Comparison of ENCODE assay signal across 23 cellular contexts in the genomic region with DNA sequence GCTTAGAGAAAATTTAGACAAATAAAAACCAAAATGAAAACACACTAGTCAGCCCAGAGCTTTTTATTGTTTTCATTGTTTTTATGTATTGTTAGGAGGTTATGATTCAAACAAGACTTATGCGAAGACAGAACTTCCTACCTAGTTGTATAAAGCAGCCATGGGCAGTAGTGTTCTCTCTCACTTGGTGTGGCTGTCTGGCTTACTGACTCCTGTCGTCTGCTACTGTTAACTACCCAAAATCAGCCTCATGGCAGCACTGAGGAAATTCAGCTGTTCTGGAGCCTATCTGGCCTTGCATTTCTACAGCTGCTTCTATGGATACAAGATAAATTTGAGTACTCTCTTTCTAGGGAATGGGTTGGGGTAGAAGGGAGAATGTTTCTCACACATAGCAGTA. TPM values are rescaled to one million over a fixed set of nuclear protein-coding genes. Genes with fewer than 3 reads are reported as not detected.
A peak's percentile ranks its signal among the peaks of the same experiment; 100 is the strongest.
DNase-seq lines count a peak whose midpoint lies in the region; ATAC-seq, FAIRE-seq and TF ChIP-seq lines count a peak whose summit lies in the region.
"Had no signal": no experiment of that assay in that cellular context is flagged by ENCODE, and none has a peak within 500 bp of the region (broad histone marks: within the 10 kb centered on the region; RNA-seq: fewer than 3 reads in every experiment).

No MANE protein-coding gene starts in this region.

- peak overlapping the region; percentile 64 for H3K27ac Mint-ChIP-seq in activated T-cell treated with anti-CD3 and anti-CD28 coated beads, Interleukin-2, amount 50 U/mL, for 24 hours
- peak overlapping the region; percentile 24 for H3K27ac Mint-ChIP-seq in endodermal cell
- H3K27ac Mint-ChIP-seq: HFFc6, IgD-negative memory B cell had no signal

- H3K4me1 ChIP-seq in K562 (replicated peaks in 1 of 2; ENCODE audit: control insufficient read depth in 2 of 2, insufficient read depth in 2 of 2, low read length in 2 of 2), result 0 out of 5 replicates have a peak, but pooled peaks cover 0 to 3% of the 10 kb centered on the region in 2 experiments
- H3K4me1 ChIP-seq in endodermal cell (ENCODE audit: control insufficient read depth, insufficient read depth, low read length), result no peaks in the 10 kb centered on the region
- H3K4me1 ChIP-seq in osteoblast (ENCODE audit: insufficient read depth, low read length), result no peaks in the 10 kb centered on the region
- H3K4me1 ChIP-seq in foreskin keratinocyte, result no peaks in the 10 kb centered on the region
- H3K4me1 ChIP-seq: BLaER1 had no signal

- H4K20me1 ChIP-seq in K562 (replicated peaks; ENCODE audit: control insufficient read depth, insufficient read depth, low read length) (no peaks in the 10 kb centered on the region), osteoblast (ENCODE audit: insufficient read depth, low read length) (peaks cover 2% of the 10 kb centered on the region)

- H3K4me3 Mint-ChIP-seq in activated T-cell treated with anti-CD3 and anti-CD28 coated beads, Interleukin-2, amount 50 U/mL, for 24 hours, result no peak overlapping the region
- no peak overlapping the region for H3K4me3 Mint-ChIP-seq in activated T-cell treated with anti-CD3 and anti-CD28 coated beads, Interleukin-2, amount 50 U/mL, for 4 hours
- no peak overlapping the region for H3K4me3 Mint-ChIP-seq in endodermal cell
- H3K4me3 Mint-ChIP-seq: CD14-positive monocyte; CD4-positive, alpha-beta memory T cell; HFFc6; IgD-negative memory B cell had no signal

- H3K4me1 Mint-ChIP-seq in activated T-cell treated with anti-CD3 and anti-CD28 coated beads, Interleukin-2, amount 50 U/mL, for 24 hours (ENCODE audit: low read depth), result peaks cover 14% of the 10 kb centered on the region
- H3K4me1 Mint-ChIP-seq in activated T-cell treated with anti-CD3 and anti-CD28 coated beads, Interleukin-2, amount 50 U/mL, for 4 hours (ENCODE audit: low read depth), result peaks cover 16% of the 10 kb centered on the region
- peaks cover 16% of the 10 kb centered on the region for H3K4me1 Mint-ChIP-seq in endodermal cell

- peaks cover 36% of the 10 kb centered on the region for H3K36me3 ChIP-seq in K562 (ENCODE audit: control insufficient read depth, insufficient read depth, low read length)
- peaks cover 51% of the 10 kb centered on the region for H3K36me3 ChIP-seq in endodermal cell (ENCODE audit: control insufficient read depth, insufficient read depth, low read length)
- peaks cover 30% of the 10 kb centered on the region for H3K36me3 ChIP-seq in osteoblast (ENCODE audit: insufficient read depth, low read length)

- TF ChIP-seq RAD21 in K562 (CRISPR knock-in tag; conservative IDR thresholded peaks at IDR 0.05 in 1 of 2, IDR thresholded peaks at IDR 0.05 in 1 of 2), result no peak

- H3K27ac ChIP-seq in K562 (ENCODE audit: extremely low read depth, low read depth, low read length), result no peak overlapping the region
- H3K27ac ChIP-seq in endodermal cell (ENCODE audit: low read depth, low read length), result no peak overlapping the region
- peak overlapping the region; percentile 3 for H3K27ac ChIP-seq in osteoblast (ENCODE audit: low read depth, low read length)
- no peak overlapping the region for H3K27ac ChIP-seq in foreskin keratinocyte
- H3K27ac ChIP-seq: 22Rv1, BLaER1, GM23248 had no signal

- no peaks in the 10 kb centered on the region for H3K27me3 ChIP-seq in K562 (ENCODE audit: control insufficient read depth in 2 of 2, insufficient read depth in 2 of 2, low read length in 2 of 2)
- H3K27me3 ChIP-seq in endodermal cell (ENCODE audit: control insufficient read depth, insufficient read depth, low read length, poor library complexity, severe bottlenecking), result no peaks in the 10 kb centered on the region
- no peaks in the 10 kb centered on the region for H3K27me3 ChIP-seq in osteoblast (ENCODE audit: insufficient read depth, low read length)
- H3K27me3 ChIP-seq in foreskin keratinocyte, result no peaks in the 10 kb centered on the region
- H3K27me3 ChIP-seq: BLaER1 had no signal

- H3K79me2 ChIP-seq in K562 (ENCODE audit: control insufficient read depth, insufficient read depth, low read length), result peaks cover 19% of the 10 kb centered on the region
- peaks cover 46% of the 10 kb centered on the region for H3K79me2 ChIP-seq in osteoblast (ENCODE audit: insufficient read depth, low read length)

- WGBS in K562 (ENCODE audit: insufficient coverage, low coverage, missing lambda C conversion rate), result 78% methylated on average over 2 of the region's 2 CpGs
- 90 to 97% methylated on average over 2 of the region's 2 CpGs for WGBS in endodermal cell (ENCODE audit: insufficient coverage in 1 of 2, insufficient read length in 1 of 2), 2 experiments

- TF ChIP-seq CTCF in K562 (IDR thresholded peaks at IDR 0.05 in 2 of 3, conservative IDR thresholded peaks at IDR 0.05 in 1 of 3; ENCODE audit: insufficient read depth in 2 of 3, low read depth in 1 of 3, low read length in 3 of 3) (no peak), endodermal cell (conservative IDR thresholded peaks at IDR 0.05) (no peak), osteoblast (IDR thresholded peaks at IDR 0.05; ENCODE audit: extremely low read depth, low read depth, low read length) (no peak), foreskin keratinocyte (conservative IDR thresholded peaks at IDR 0.05) (no peak)

- intact Hi-C loops in K562 (cut with micrococcal nuclease), result no loop called here

- H3K36me3 Mint-ChIP-seq in activated T-cell treated with anti-CD3 and anti-CD28 coated beads, Interleukin-2, amount 50 U/mL, for 24 hours (ENCODE audit: low read depth), result peaks cover 58% of the 10 kb centered on the region
- peaks cover 19% of the 10 kb centered on the region for H3K36me3 Mint-ChIP-seq in activated T-cell treated with anti-CD3 and anti-CD28 coated beads, Interleukin-2, amount 50 U/mL, for 4 hours (ENCODE audit: insufficient read depth)
- H3K36me3 Mint-ChIP-seq in endodermal cell (ENCODE audit: low read depth), result peaks cover 31% of the 10 kb centered on the region

- H3K4me2 ChIP-seq in K562 (ENCODE audit: insufficient read depth, low read length) (no peak overlapping the region), osteoblast (ENCODE audit: insufficient read depth, low read length) (no peak overlapping the region)
- H3K4me2 ChIP-seq: BLaER1 had no signal

- no peak for FAIRE-seq in K562 (lab: Jason Lieb, UNC)
- FAIRE-seq: HepG2 had no signal

- POLR2A ChIA-PET in K562 (lab: Yijun Ruan, JAX), result interaction anchor here (0.8 kb wide), 1 partner anchor 10 kb away, joined by 3 read pairs; no protein-coding TSS in a partner anchor

- in situ Hi-C loops in K562 (cut with MboI), result no loop called here

- TF ChIP-seq EP300 in K562 (IDR thresholded peaks at IDR 0.05; ENCODE audit: low read length), result no peak

- H3K9me1 ChIP-seq in K562 (ENCODE audit: control insufficient read depth, insufficient read depth, low read length), result no peaks in the 10 kb centered on the region

- CTCF ChIA-PET in K562 (lab: Yijun Ruan, JAX; ENCODE audit: low intra/inter-chr PET ratio), result no interaction called here

- H3K9ac ChIP-seq in K562 (ENCODE audit: insufficient read depth in 1 of 2, low read depth in 2 of 2, low read length in 2 of 2), result no peak overlapping the region
- H3K9ac ChIP-seq in endodermal cell (ENCODE audit: extremely low read depth, low read length, poor library complexity, severe bottlenecking), result no peak overlapping the region
- H3K9ac ChIP-seq: BLaER1, GM23248 had no signal

- ATAC-seq in activated T-cell treated with anti-CD3 and anti-CD28 coated beads, Interleukin-2, amount 50 U/mL, for 4 hours, result no peak
- ATAC-seq in K562 (peak; percentile 66), foreskin keratinocyte (no peak), GM21825 (IDR thresholded peaks at IDR 0.05; ENCODE audit: unreplicated experiment) (no peak), GM21423 (IDR thresholded peaks at IDR 0.05; ENCODE audit: unreplicated experiment) (no peak)
- ATAC-seq: HepG2 had no signal

- no peaks in the 10 kb centered on the region for H3K27me3 Mint-ChIP-seq in activated T-cell treated with anti-CD3 and anti-CD28 coated beads, Interleukin-2, amount 50 U/mL, for 24 hours
- no peaks in the 10 kb centered on the region for H3K27me3 Mint-ChIP-seq in activated T-cell treated with anti-CD3 and anti-CD28 coated beads, Interleukin-2, amount 50 U/mL, for 4 hours (ENCODE audit: low read depth)
- no peaks in the 10 kb centered on the region for H3K27me3 Mint-ChIP-seq in endodermal cell (ENCODE audit: insufficient read depth)
- H3K27me3 Mint-ChIP-seq: CD4-positive, alpha-beta memory T cell; IgD-negative memory B cell had no signal

- TF ChIP-seq POLR2A in K562 (conservative IDR thresholded peaks at IDR 0.05), result no peak

- DNase-seq in activated T-cell treated with anti-CD3 and anti-CD28 coated beads, Interleukin-2, amount 50 U/mL, for 24 hours, result no peak
- no peak for DNase-seq in activated T-cell treated with anti-CD3 and anti-CD28 coated beads, Interleukin-2, amount 50 U/mL, for 4 hours
- DNase-seq in K562 (ENCODE audit: extremely low read depth in 1 of 4, low spot score in 3 of 4) (no peak), endodermal cell (no peak), osteoblast (ENCODE audit: insufficient read length, low spot score, missing footprints) (no peak), foreskin keratinocyte (no peak)
- DNase-seq: Calu3; CD4-positive, alpha-beta memory T cell; DMS79 treated with DMSO at 0.1 percent for 48 hours; GF-D8; GM23248; HFFc6 had no signal

- H3K9me3 ChIP-seq in K562 (replicated peaks; ENCODE audit: control insufficient read depth, insufficient read depth, low read depth, low read length) (no peaks in the 10 kb centered on the region), endodermal cell (ENCODE audit: control insufficient read depth, low read length) (no peaks in the 10 kb centered on the region), osteoblast (ENCODE audit: low read depth, low read length) (no peaks in the 10 kb centered on the region)
- H3K9me3 ChIP-seq: BLaER1, HAP-1 had no signal

- H3K9me3 Mint-ChIP-seq in activated T-cell treated with anti-CD3 and anti-CD28 coated beads, Interleukin-2, amount 50 U/mL, for 24 hours, result no peaks in the 10 kb centered on the region
- H3K9me3 Mint-ChIP-seq in activated T-cell treated with anti-CD3 and anti-CD28 coated beads, Interleukin-2, amount 50 U/mL, for 4 hours, result no peaks in the 10 kb centered on the region
- H3K9me3 Mint-ChIP-seq in endodermal cell, result no peaks in the 10 kb centered on the region
- H3K9me3 Mint-ChIP-seq: CD14-positive monocyte; CD4-positive, alpha-beta memory T cell; HFFc6; IgD-negative memory B cell had no signal

- no TSS peak for BruUV-seq in K562 (replicated peaks; lab: Mats Ljungman, UMichigan)

- H2AFZ ChIP-seq in K562 (ENCODE audit: low read depth, low read length) (no peak overlapping the region), osteoblast (ENCODE audit: low read length) (no peak overlapping the region)
- H2AFZ ChIP-seq: GM23248 had no signal

- H3K4me3 ChIP-seq in K562, result no peak overlapping the region
- H3K4me3 ChIP-seq in endodermal cell (ENCODE audit: low read length), result no peak overlapping the region
- H3K4me3 ChIP-seq in osteoblast (ENCODE audit: insufficient read depth, low read length), result no peak overlapping the region
- H3K4me3 ChIP-seq: BLaER1, GM23248, HAP-1 had no signal

RNA-seq across cellular contexts. Expression of a gene that starts 20.4 kb away (rescaled TPM):
- 10 to 100 TPM; 63.3 to 69.7 (median 63.3) TPM for total RNA-seq in activated T-cell treated with anti-CD3 and anti-CD28 coated beads, Interleukin-2, amount 50 U/mL, for 4 hours
- 21.6 and 31.6 TPM in 2 replicates for total RNA-seq in K562 (2011; cell fraction: chromatin; rRNA removed; ENCODE audit: low replicate concordance)
- 6.0 and 11.2 TPM in 2 replicates for total RNA-seq in K562 (2011; cell fraction: nucleolus; rRNA removed)
- 17.5 and 23.1 TPM in 2 replicates for total RNA-seq in K562 (2011; cell fraction: nucleoplasm; rRNA removed)
- total RNA-seq in K562 (2014; rRNA removed) (47.8 and 56.8 TPM in 2 replicates), K562 (2014; rRNA removed; fragmentation: Illumina TruSeq; extraction: Trizol) (84.6 and 92.9 TPM in 2 replicates), K562 (2015; rRNA removed; fragmentation: Illumina TruSeq; extraction: Trizol) (77.1 and 83.9 TPM in 2 replicates), K562 (2021) (59.8 and 66.2 TPM in 2 replicates), endodermal cell (10 to 100 TPM; 64.4 to 68.8 TPM), osteoblast (61.5 and 65.1 TPM in 2 replicates), foreskin keratinocyte (60.9 and 62.6 TPM in 2 replicates)
- polyA plus RNA-seq in K562 (2011; rRNA removed) (109 and 137 TPM in 2 replicates), K562 (2014; fragmentation: Illumina TruSeq; extraction: Trizol) (91.7 and 120 TPM in 2 replicates), K562 (2014; fragmentation: Nextera tagmentation; extraction: Ambion mirVana) (100 to 1,000 TPM; 163 to 182 TPM), K562 (2014; rRNA removed) (65.5 and 67.4 TPM in 2 replicates), foreskin keratinocyte (29.0 and 33.3 TPM in 2 replicates)
- polyA plus RNA-seq in K562 (2011; cell fraction: cytosol; rRNA removed), result 72.1 and 78.2 TPM in 2 replicates
- polyA plus RNA-seq in K562 (2011; cell fraction: nucleus; rRNA removed), result 23.4 and 34.0 TPM in 2 replicates
- 56.4 and 60.0 TPM in 2 replicates for polyA plus RNA-seq in K562 (2012)
- polyA minus RNA-seq in K562 (2011; rRNA and poly(A)+ RNA removed), result 133 and 157 TPM in 2 replicates
- 37.9 and 56.0 TPM in 2 replicates for polyA minus RNA-seq in K562 (2011; cell fraction: cytosol; rRNA and poly(A)+ RNA removed)
- 14.8 and 26.5 TPM in 2 replicates for polyA minus RNA-seq in K562 (2011; cell fraction: nucleus; rRNA and poly(A)+ RNA removed)
- polyA plus RNA-seq in endodermal cell (2013, experiment 1 of 2), result 72.9 TPM
- 74.3 TPM for polyA plus RNA-seq in endodermal cell (2013, experiment 2 of 2)

RNA-seq across cellular contexts. Expression of a gene that starts 20.6 kb away (rescaled TPM):
- not detected for total RNA-seq in activated T-cell treated with anti-CD3 and anti-CD28 coated beads, Interleukin-2, amount 50 U/mL, for 4 hours
- not detected in 2 replicates for total RNA-seq in K562 (2011; cell fraction: chromatin; rRNA removed; ENCODE audit: low replicate concordance)
- not detected in 2 replicates for total RNA-seq in K562 (2011; cell fraction: nucleolus; rRNA removed)
- total RNA-seq in K562 (2011; cell fraction: nucleoplasm; rRNA removed), result not detected in 2 replicates
- not detected in 2 replicates for total RNA-seq in K562 (2014; rRNA removed)
- not detected in 2 replicates for total RNA-seq in K562 (2014; rRNA removed; fragmentation: Illumina TruSeq; extraction: Trizol)
- not detected in 2 replicates for total RNA-seq in K562 (2015; rRNA removed; fragmentation: Illumina TruSeq; extraction: Trizol)
- total RNA-seq in K562 (2021), result not detected in 2 replicates
- not detected in 2 replicates for polyA plus RNA-seq in K562 (2011; rRNA removed)
- not detected in 2 replicates for polyA plus RNA-seq in K562 (2011; cell fraction: cytosol; rRNA removed)
- not detected in 2 replicates for polyA plus RNA-seq in K562 (2011; cell fraction: nucleus; rRNA removed)
- not detected in 2 replicates for polyA plus RNA-seq in K562 (2012)
- not detected in 2 replicates for polyA plus RNA-seq in K562 (2014; fragmentation: Illumina TruSeq; extraction: Trizol)
- polyA plus RNA-seq in K562 (2014; fragmentation: Nextera tagmentation; extraction: Ambion mirVana), result not detected
- polyA plus RNA-seq in K562 (2014; rRNA removed), result not detected in 2 replicates
- polyA minus RNA-seq in K562 (2011; rRNA and poly(A)+ RNA removed), result not detected in 2 replicates
- not detected in 2 replicates for polyA minus RNA-seq in K562 (2011; cell fraction: cytosol; rRNA and poly(A)+ RNA removed)
- not detected in 2 replicates for polyA minus RNA-seq in K562 (2011; cell fraction: nucleus; rRNA and poly(A)+ RNA removed)
- total RNA-seq in endodermal cell, result under 1 TPM in 1 of 2 donors, not detected in 1; 0.33 TPM
- 0.18 TPM for polyA plus RNA-seq in endodermal cell (2013, experiment 1 of 2)
- not detected for polyA plus RNA-seq in endodermal cell (2013, experiment 2 of 2)
- not detected in 2 replicates for total RNA-seq in osteoblast
- not detected in 2 replicates for total RNA-seq in foreskin keratinocyte
- polyA plus RNA-seq in foreskin keratinocyte, result not detected in 2 replicates
- total RNA-seq: A673; Calu3; CD4-positive, alpha-beta memory T cell; GM23248; H4; HepG2 had no signal
- polyA plus RNA-seq: CD14-positive monocyte; CD4-positive, alpha-beta memory T cell; GM23248; HepG2; IgD-negative memory B cell had no signal

RNA-seq across cellular contexts. Expression of a gene that starts 34.7 kb away (rescaled TPM):
- total RNA-seq in activated T-cell treated with anti-CD3 and anti-CD28 coated beads, Interleukin-2, amount 50 U/mL, for 4 hours, result not detected
- total RNA-seq in K562 (2011; cell fraction: chromatin; rRNA removed; ENCODE audit: low replicate concordance), result not detected in 2 replicates
- not detected in 2 replicates for total RNA-seq in K562 (2011; cell fraction: nucleolus; rRNA removed)
- not detected in 2 replicates for total RNA-seq in K562 (2011; cell fraction: nucleoplasm; rRNA removed)
- total RNA-seq in K562 (2014; rRNA removed) (not detected in 2 replicates), K562 (2014; rRNA removed; fragmentation: Illumina TruSeq; extraction: Trizol) (not detected in 2 replicates), K562 (2015; rRNA removed; fragmentation: Illumina TruSeq; extraction: Trizol) (not detected in 2 replicates), K562 (2021) (not detected in 2 replicates), endodermal cell (not detected), osteoblast (not detected in 2 replicates), foreskin keratinocyte (not detected in 2 replicates)
- polyA plus RNA-seq in K562 (2011; rRNA removed) (not detected in 2 replicates), K562 (2014; fragmentation: Illumina TruSeq; extraction: Trizol) (not detected in 2 replicates), K562 (2014; fragmentation: Nextera tagmentation; extraction: Ambion mirVana) (not detected), K562 (2014; rRNA removed) (not detected in 2 replicates), foreskin keratinocyte (not detected in 2 replicates)
- polyA plus RNA-seq in K562 (2011; cell fraction: cytosol; rRNA removed), result not detected in 2 replicates
- polyA plus RNA-seq in K562 (2011; cell fraction: nucleus; rRNA removed), result not detected in 2 replicates
- not detected in 2 replicates for polyA plus RNA-seq in K562 (2012)
- not detected in 2 replicates for polyA minus RNA-seq in K562 (2011; rRNA and poly(A)+ RNA removed)
- not detected in 2 replicates for polyA minus RNA-seq in K562 (2011; cell fraction: cytosol; rRNA and poly(A)+ RNA removed)
- polyA minus RNA-seq in K562 (2011; cell fraction: nucleus; rRNA and poly(A)+ RNA removed), result not detected in 2 replicates
- not detected for polyA plus RNA-seq in endodermal cell (2013, experiment 1 of 2)
- polyA plus RNA-seq in endodermal cell (2013, experiment 2 of 2), result not detected
- total RNA-seq: A673; Calu3; CD4-positive, alpha-beta memory T cell; GM23248; H4; HepG2; HFFc6 had no signal
- polyA plus RNA-seq: AG04450; CD14-positive monocyte; CD4-positive, alpha-beta memory T cell; GM23248; HepG2; IgD-negative memory B cell had no signal
